Comparison of ENCODE assay signal across 1 cellular context in genomic region chr1:156857532-156857931, GRCh38.
TF ChIP-seq lines count a peak whose summit lies in the region.

No MANE protein-coding gene starts in this region.

TF ChIP-seq in K562, 482 proteins besides CTCF, POLR2A, EP300 and RAD21:
- TF ChIP-seq IRF1 (CRISPR knock-in tag; IDR thresholded peaks at IDR 0.05; ENCODE audit: borderline replicate concordance) (no peak), REST (CRISPR knock-in tag; IDR thresholded peaks at IDR 0.05; ENCODE audit: low read depth) (no peak), BRD9 (IDR thresholded peaks at IDR 0.05; ENCODE audit: low read depth, partially characterized antibody) (no peak), MEIS2 (IDR thresholded peaks at IDR 0.05; ENCODE audit: partially characterized antibody) (no peak), ZNF140 (CRISPR knock-in tag; IDR thresholded peaks at IDR 0.05) (no peak), CEBPG (CRISPR knock-in tag; IDR thresholded peaks at IDR 0.05) (peak; percentile 51), CEBPG (tag; conservative IDR thresholded peaks at IDR 0.05 in 1 of 2, IDR thresholded peaks at IDR 0.05 in 1 of 2) (0 out of 4 replicates have a peak, but pooled peaks of 1 of the 2 experiments have one; percentile 18), ATF3 (IDR thresholded peaks at IDR 0.05) (0 out of 2 replicates have a peak, but pooled peaks have one; percentile 9), ATF3 (CRISPR knock-in tag; conservative IDR thresholded peaks at IDR 0.05) (no peak)
